In genomic region chr6:154458565-154459475, GRCh38 we compare ENCODE assay signal across 12 cellular contexts. TPM values are rescaled to one million over a fixed set of nuclear protein-coding genes. Genes with fewer than 3 reads are reported as not detected.
DNase-seq lines count a peak whose midpoint lies in the region; ATAC-seq and TF ChIP-seq lines count a peak whose summit lies in the region.
"Had no signal": no experiment of that assay in that cellular context is flagged by ENCODE, and none has a peak within 500 bp of the region (broad histone marks: within the 10 kb centered on the region; RNA-seq: fewer than 3 reads in every experiment).

No MANE protein-coding gene starts in this region.

- H3K4me2 ChIP-seq in skeletal muscle satellite cell (ENCODE audit: low read length): peak overlapping the region; percentile 24

- H3K9me3 ChIP-seq in skeletal muscle satellite cell (replicated peaks; ENCODE audit: low read length) (no peaks in the 10 kb centered on the region), prostate gland (no peaks in the 10 kb centered on the region)

- peak overlapping the region in 1 of 2 donors; percentile 19 for H3K27ac ChIP-seq in prostate gland
- H3K27ac ChIP-seq: brain microvascular endothelial cell had no signal

- TF ChIP-seq CTCF in fibroblast of mammary gland (conservative IDR thresholded peaks at IDR 0.05; ENCODE audit: control insufficient read depth, insufficient read depth, low read depth, low read length): no peak
- TF ChIP-seq CTCF in prostate gland (IDR thresholded peaks at IDR 0.05): no peak

- H3K4me3 ChIP-seq in fibroblast of mammary gland (ENCODE audit: control insufficient read depth, low read depth, low read length) (no peak overlapping the region), skeletal muscle satellite cell (ENCODE audit: low read length) (no peak overlapping the region), prostate gland (no peak overlapping the region)

- H3K4me1 ChIP-seq in skeletal muscle satellite cell (ENCODE audit: control insufficient read depth, insufficient read depth, low read length) (peaks cover 45% of the 10 kb centered on the region), prostate gland (replicated peaks) (peaks cover 2% of the 10 kb centered on the region)

- no peak for TF ChIP-seq POLR2A in prostate gland (IDR thresholded peaks at IDR 0.05)

- H3K36me3 ChIP-seq in skeletal muscle satellite cell (ENCODE audit: insufficient read depth, low read length) (no peaks in the 10 kb centered on the region), prostate gland (no peaks in the 10 kb centered on the region)
- H3K36me3 ChIP-seq: brain microvascular endothelial cell had no signal

- H3K27me3 ChIP-seq in skeletal muscle satellite cell (ENCODE audit: control insufficient read depth, insufficient read depth, low read length) (no peaks in the 10 kb centered on the region), prostate gland (replicated peaks; ENCODE audit: insufficient read depth) (no peaks in the 10 kb centered on the region)
- H3K27me3 ChIP-seq: brain microvascular endothelial cell had no signal

- ATAC-seq in HG03432 (IDR thresholded peaks at IDR 0.05; ENCODE audit: unreplicated experiment) (no peak), HG03159 (IDR thresholded peaks at IDR 0.05; ENCODE audit: unreplicated experiment) (no peak)
- ATAC-seq: effector memory CD8-positive, alpha-beta T cell had no signal

- DNase-seq in GM03348 (ENCODE audit: low spot score) (peak; percentile 35), RPMI7951 (ENCODE audit: low read depth) (peak; percentile 68), fibroblast of mammary gland (ENCODE audit: low read depth) (peak; percentile 75), prostate gland (ENCODE audit: low spot score) (no peak), NCI-H446 (lab: John Stamatoyannopoulos, UW) (no peak)
- DNase-seq: brain microvascular endothelial cell; Calu3; effector memory CD8-positive, alpha-beta T cell had no signal

- intact Hi-C loops in prostate gland (cut with DNase I): no loop called here

- peak overlapping the region; percentile 28 for H3K9ac ChIP-seq in skeletal muscle satellite cell (ENCODE audit: low read depth, low read length)

- 45% methylated on average over 8 of the region's 8 CpGs for WGBS in prostate gland

RNA-seq across cellular contexts. Expression of gene CNKSR3, which starts 51.7 kb away (rescaled TPM):
- 4.3 and 5.3 TPM in 2 replicates for total RNA-seq in RPMI7951 (2014; rRNA removed; shearing (Covaris generic))
- total RNA-seq in skeletal muscle satellite cell (2012; rRNA removed): 2.4 and 3.0 TPM in 2 replicates
- total RNA-seq in prostate gland: 10 to 100 TPM in 1 of 2 donors, 1 to 10 TPM in 1; 8.7 to 23.5 TPM
- total RNA-seq: T-helper 2 cell treated with Interferon-gamma antibody and Interleukin-4, amounts not matched to agents 100 ng/mL and 5 ng/mL, for 36 hours had no signal

Comparison
In these comparisons a context has a peak if more than half of its experiments do, and no peak if none do; other contexts are left out.
1. DNase-seq: peak in GM03348 (single experiment), RPMI7951 (single experiment) and fibroblast of mammary gland (single experiment); none in prostate gland (single experiment) and NCI-H446 (0 of 2).